Comparison of ENCODE assay signal across 8 cellular contexts in genomic region chr9:120792898-120793765, GRCh38. TPM values are rescaled to one million over a fixed set of nuclear protein-coding genes. Genes with fewer than 3 reads are reported as not detected.
DNase-seq lines count a peak whose midpoint lies in the region; ATAC-seq and TF ChIP-seq lines count a peak whose summit lies in the region.

A gene with protein sequence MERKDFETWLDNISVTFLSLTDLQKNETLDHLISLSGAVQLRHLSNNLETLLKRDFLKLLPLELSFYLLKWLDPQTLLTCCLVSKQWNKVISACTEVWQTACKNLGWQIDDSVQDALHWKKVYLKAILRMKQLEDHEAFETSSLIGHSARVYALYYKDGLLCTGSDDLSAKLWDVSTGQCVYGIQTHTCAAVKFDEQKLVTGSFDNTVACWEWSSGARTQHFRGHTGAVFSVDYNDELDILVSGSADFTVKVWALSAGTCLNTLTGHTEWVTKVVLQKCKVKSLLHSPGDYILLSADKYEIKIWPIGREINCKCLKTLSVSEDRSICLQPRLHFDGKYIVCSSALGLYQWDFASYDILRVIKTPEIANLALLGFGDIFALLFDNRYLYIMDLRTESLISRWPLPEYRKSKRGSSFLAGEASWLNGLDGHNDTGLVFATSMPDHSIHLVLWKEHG (minus strand): TSS chr9:120793416. CDS start chr9:120788258, 5,158 bp downstream.

- WGBS in smooth muscle cell (ENCODE audit: low lambda C conversion rate): 1% methylated on average over 64 of the region's 72 CpGs

- peak within 1 kb of the TSS; percentile 86 for H3K4me2 ChIP-seq in smooth muscle cell

- peak; percentile 82 for ATAC-seq in GM18870 (IDR thresholded peaks at IDR 0.05; ENCODE audit: unreplicated experiment)
- peak; percentile 94 for ATAC-seq in HG03108 (IDR thresholded peaks at IDR 0.05; ENCODE audit: unreplicated experiment)
- peak; percentile 91 for ATAC-seq in activated B cell treated with CpG ODN at 0.5 μM for 24 hours (ENCODE audit: low read depth)

- POLR2A ChIA-PET in activated B cell treated with CpG ODN at 0.5 μM for 24 hours (lab: Charles Lee): interaction anchor here (0.5 to 2.4 kb wide), 46 partner anchors 8 to 1421 kb away, joined by 3 to 15 read pairs (median 5); partner anchors contain the start of genes MEGF9, PHF19, PSMD5 and RAB14

- peaks cover 48% of the 10 kb centered on the region for H3K79me2 ChIP-seq in smooth muscle cell (ENCODE audit: low read depth)

- H4K20me1 ChIP-seq in smooth muscle cell (ENCODE audit: low read depth): peaks cover 15% of the 10 kb centered on the region

- H3K9me3 Mint-ChIP-seq in activated B cell treated with CpG ODN at 0.5 μM for 24 hours: no peaks in the 10 kb centered on the region

- H3K36me3 ChIP-seq in smooth muscle cell (ENCODE audit: low read depth): no peaks in the 10 kb centered on the region

- peaks cover 28% of the 10 kb centered on the region for H3K36me3 Mint-ChIP-seq in activated B cell treated with CpG ODN at 0.5 μM for 24 hours (ENCODE audit: low read depth)

- in situ Hi-C loops in ACHN (cut with HindIII; ENCODE audit: low pct_ligation_motif_present, low pct_unique_long_range_greater_than_20kb, low sequenced_read_pairs): no loop called here

- peaks cover 12% of the 10 kb centered on the region for H3K4me1 ChIP-seq in smooth muscle cell (ENCODE audit: low read depth)

- H3K4me3 ChIP-seq in cardiac fibroblast (replicated peaks in 1 of 2; ENCODE audit: low read depth in 2 of 2, low read length in 2 of 2) (peak within 1 kb of the TSS; percentile 81 to 84), smooth muscle cell (peak within 1 kb of the TSS; percentile 95)

- peak within 1 kb of the TSS; percentile 85 for H3K9ac ChIP-seq in smooth muscle cell (ENCODE audit: low read depth)

- no peak for TF ChIP-seq CTCF in activated B cell treated with CpG ODN at 0.5 μM for 24 hours (IDR thresholded peaks at IDR 0.05)
- no peak for TF ChIP-seq CTCF in cardiac fibroblast (IDR thresholded peaks at IDR 0.05; ENCODE audit: low read depth, low read length)
- TF ChIP-seq CTCF in smooth muscle cell (IDR thresholded peaks at IDR 0.05; ENCODE audit: borderline replicate concordance, insufficient read depth, poor library complexity, severe bottlenecking): no peak

- H2AFZ ChIP-seq in smooth muscle cell (ENCODE audit: low read depth): peak within 1 kb of the TSS; percentile 97

- no peaks in the 10 kb centered on the region for H3K27me3 ChIP-seq in smooth muscle cell (ENCODE audit: low read depth)

- peak within 1 kb of the TSS; percentile 89 for H3K27ac Mint-ChIP-seq in activated B cell treated with CpG ODN at 0.5 μM for 24 hours

- peak within 1 kb of the TSS; percentile 73 for H3K27ac ChIP-seq in smooth muscle cell (ENCODE audit: low read depth)

- CTCF ChIA-PET in activated B cell treated with CpG ODN at 0.5 μM for 24 hours (lab: Charles Lee): interaction anchor here (1.0 to 1.8 kb wide), 7 partner anchors 138 to 278 kb away, joined by 3 to 6 read pairs (median 4); no protein-coding TSS in a partner anchor

- no peaks in the 10 kb centered on the region for H3K9me3 ChIP-seq in smooth muscle cell (replicated peaks; ENCODE audit: low read depth)

- intact Hi-C loops in activated B cell treated with CpG ODN at 0.5 μM for 24 hours (cut with micrococcal nuclease): loop anchor here (1.0 to 5.0 kb wide), 6 partner anchors 36 to 282 kb away; partner anchors contain the start of genes CNTRL and MEGF9

- H3K27me3 Mint-ChIP-seq in activated B cell treated with CpG ODN at 0.5 μM for 24 hours: no peaks in the 10 kb centered on the region

- peaks cover 38% of the 10 kb centered on the region for H3K4me1 Mint-ChIP-seq in activated B cell treated with CpG ODN at 0.5 μM for 24 hours

- H3F3A ChIP-seq in smooth muscle cell (ENCODE audit: low read depth): no peaks in the 10 kb centered on the region

- DNase-seq in ACHN: peak; percentile 89
- peak; percentile 91 for DNase-seq in NCI-H2227 (lab: John Stamatoyannopoulos, UW; ENCODE audit: unreplicated experiment)
- peak; percentile 87 for DNase-seq in activated B cell treated with CpG ODN at 0.5 μM for 24 hours
- peak; percentile 89 to 93 for DNase-seq in cardiac fibroblast (ENCODE audit: low read depth in 2 of 2)
- peak; percentile 98 for DNase-seq in iPS-NIHi7 (ENCODE audit: extremely low spot score)
- peak; percentile 64 for DNase-seq in smooth muscle cell (lab: John Stamatoyannopoulos, UW; ENCODE audit: unreplicated experiment)

- peak within 1 kb of the TSS; percentile 91 for H3K4me3 Mint-ChIP-seq in activated B cell treated with CpG ODN at 0.5 μM for 24 hours

RNA-seq across cellular contexts. Expression of the gene that starts here (rescaled TPM):
- total RNA-seq in activated B cell treated with CpG ODN at 0.5 μM for 24 hours: 70.4 and 77.9 TPM in 2 replicates
- total RNA-seq in smooth muscle cell: 17.2 and 35.4 TPM in 2 replicates
- 22.1 and 28.6 TPM in 2 replicates for polyA plus RNA-seq in smooth muscle cell

Comparison
In these comparisons a context has a peak if more than half of its experiments do, and no peak if none do; other contexts are left out.
1. Peak in every context shown above with its lines: DNase-seq, ATAC-seq, H3K4me3 ChIP-seq and H3K27ac ChIP-seq.